13 cellular contexts compared by ENCODE assay signal in genomic region chr15:58520936-58521292, GRCh38.
DNase-seq lines count a peak whose midpoint lies in the region; ATAC-seq and TF ChIP-seq lines count a peak whose summit lies in the region.
"Had no signal": no experiment of that assay in that cellular context is flagged by ENCODE, and none has a peak within 500 bp of the region (broad histone marks: within the 10 kb centered on the region; RNA-seq: fewer than 3 reads in every experiment).

No MANE protein-coding gene starts in this region.

- ATAC-seq in GM18505 (IDR thresholded peaks at IDR 0.05; ENCODE audit: unreplicated experiment) = no peak
- ATAC-seq in stimulated activated naive B cell treated with anti-CD40 and anti-IgM and Interleukin-4, amounts not matched to agents 10 μg/mL and 1 μg/mL and 100 μg/mL, for 72 hours (replicated peaks) = no peak

- H3K4me2 ChIP-seq in OCI-LY1 (ENCODE audit: low read length) = no peak overlapping the region

- no peak overlapping the region for H2AFZ ChIP-seq in OCI-LY1 (ENCODE audit: low read length)

- in situ Hi-C loops in GM13977 (cut with MboI; ENCODE audit: low pct_unique_long_range_greater_than_20kb, low sequenced_read_pairs, unreplicated experiment) = no loop called here

- H3F3A ChIP-seq in OCI-LY1 (ENCODE audit: insufficient read depth, low read length) = no peaks in the 10 kb centered on the region

- no peak overlapping the region for H3K27ac ChIP-seq in OCI-LY1 (ENCODE audit: low read depth, low read length, poor library complexity, severe bottlenecking)

- H3K4me3 Mint-ChIP-seq in CD14-positive monocyte = peak overlapping the region; percentile 42 to 82
- H3K4me3 Mint-ChIP-seq in dendritic cell treated with granulocyte-macrophage colony-stimulating factor and Interleukin-4, amounts not matched to agents 40 ng/mL and 50 ng/mL, for 4 days = peak overlapping the region; percentile 35
- H3K4me3 Mint-ChIP-seq in mesothelial cell of epicardium = no peak overlapping the region
- no peak overlapping the region for H3K4me3 Mint-ChIP-seq in stimulated activated naive B cell treated with anti-CD40 and anti-IgM and Interleukin-4, amounts not matched to agents 10 μg/mL and 1 μg/mL and 100 μg/mL, for 72 hours
- H3K4me3 Mint-ChIP-seq: B cell had no signal

- peaks cover 68% of the 10 kb centered on the region for H3K4me1 ChIP-seq in OCI-LY1 (ENCODE audit: insufficient read depth, low read length, severe bottlenecking)

- intact Hi-C loops in CD14-positive monocyte (cut with micrococcal nuclease) = loop anchor here (5.0 to 10.0 kb wide), 4 partner anchors 64 to 276 kb away; partner anchors contain the start of gene ADAM10 (in 1 of the 2)
- intact Hi-C loops in dendritic cell treated with granulocyte-macrophage colony-stimulating factor and Interleukin-4, amounts not matched to agents 40 ng/mL and 50 ng/mL, for 4 days (cut with micrococcal nuclease) = loop anchor here (5.0 to 10.0 kb wide), 2 partner anchors 64 to 74 kb away; no protein-coding TSS in a partner anchor

- H3K9me2 ChIP-seq in OCI-LY1 (ENCODE audit: low read depth, low read length) = no peaks in the 10 kb centered on the region

- H4K20me1 ChIP-seq in OCI-LY1 (ENCODE audit: insufficient read depth, low read length) = no peaks in the 10 kb centered on the region

- peaks cover 97% of the 10 kb centered on the region for H3K4me1 Mint-ChIP-seq in CD14-positive monocyte
- peaks cover 99% of the 10 kb centered on the region for H3K4me1 Mint-ChIP-seq in dendritic cell treated with granulocyte-macrophage colony-stimulating factor and Interleukin-4, amounts not matched to agents 40 ng/mL and 50 ng/mL, for 4 days (ENCODE audit: low read depth)
- peaks cover 29% of the 10 kb centered on the region for H3K4me1 Mint-ChIP-seq in mesothelial cell of epicardium
- H3K4me1 Mint-ChIP-seq in stimulated activated naive B cell treated with anti-CD40 and anti-IgM and Interleukin-4, amounts not matched to agents 10 μg/mL and 1 μg/mL and 100 μg/mL, for 72 hours = peaks cover 40 to 61% of the 10 kb centered on the region in 2 donors

- 0 out of 2 replicates have a peak overlapping the region, but pooled peaks have one; percentile 42 for H3K9ac ChIP-seq in OCI-LY1 (ENCODE audit: low read length)

- H3K36me3 Mint-ChIP-seq in CD14-positive monocyte (peaks cover 0 to 4% of the 10 kb centered on the region in 2 donors), mesothelial cell of epicardium (no peaks in the 10 kb centered on the region)
- no peaks in the 10 kb centered on the region for H3K36me3 Mint-ChIP-seq in dendritic cell treated with granulocyte-macrophage colony-stimulating factor and Interleukin-4, amounts not matched to agents 40 ng/mL and 50 ng/mL, for 4 days (ENCODE audit: low read depth)
- H3K36me3 Mint-ChIP-seq in stimulated activated naive B cell treated with anti-CD40 and anti-IgM and Interleukin-4, amounts not matched to agents 10 μg/mL and 1 μg/mL and 100 μg/mL, for 72 hours = peaks cover under 1% of the 10 kb centered on the region in 2 donors

- TF ChIP-seq CTCF in CD14-positive monocyte (IDR thresholded peaks at IDR 0.05) (no peak), OCI-LY1 (IDR thresholded peaks at IDR 0.05; ENCODE audit: low read length) (no peak), mesothelial cell of epicardium (IDR thresholded peaks at IDR 0.05; ENCODE audit: unreplicated experiment) (no peak), GM13977 (IDR thresholded peaks at IDR 0.05; ENCODE audit: extremely low read depth, insufficient read depth, missing control alignments) (no peak)

- H3K4me3 ChIP-seq in OCI-LY1 (ENCODE audit: low read depth, low read length, poor library complexity, severe bottlenecking) = no peak overlapping the region
- H3K4me3 ChIP-seq: stomach had no signal

- no peaks in the 10 kb centered on the region for H3K9me3 ChIP-seq in OCI-LY1 (ENCODE audit: low read length)
- H3K9me3 ChIP-seq: heart left ventricle, stomach had no signal

- H3K79me2 ChIP-seq in OCI-LY1 (ENCODE audit: insufficient read depth, low read length) = no peaks in the 10 kb centered on the region

- H3K27me3 Mint-ChIP-seq in CD14-positive monocyte (ENCODE audit: low read depth in 3 of 3) (peaks cover 0 to 3% (median 0%) of the 10 kb centered on the region in 3 donors), mesothelial cell of epicardium (ENCODE audit: low read depth) (no peaks in the 10 kb centered on the region)
- no peaks in the 10 kb centered on the region for H3K27me3 Mint-ChIP-seq in dendritic cell treated with granulocyte-macrophage colony-stimulating factor and Interleukin-4, amounts not matched to agents 40 ng/mL and 50 ng/mL, for 4 days
- peaks cover 0 to 17% of the 10 kb centered on the region in 2 donors for H3K27me3 Mint-ChIP-seq in stimulated activated naive B cell treated with anti-CD40 and anti-IgM and Interleukin-4, amounts not matched to agents 10 μg/mL and 1 μg/mL and 100 μg/mL, for 72 hours

- H3K27ac Mint-ChIP-seq in CD14-positive monocyte (peak overlapping the region; percentile 94 to 98 (median 96)), mesothelial cell of epicardium (peak overlapping the region; percentile 77)
- H3K27ac Mint-ChIP-seq in dendritic cell treated with granulocyte-macrophage colony-stimulating factor and Interleukin-4, amounts not matched to agents 40 ng/mL and 50 ng/mL, for 4 days = peak overlapping the region; percentile 73
- H3K27ac Mint-ChIP-seq in stimulated activated naive B cell treated with anti-CD40 and anti-IgM and Interleukin-4, amounts not matched to agents 10 μg/mL and 1 μg/mL and 100 μg/mL, for 72 hours = no peak overlapping the region
- H3K27ac Mint-ChIP-seq: B cell, progenitor cell of endocrine pancreas had no signal

- no peaks in the 10 kb centered on the region for H3K27me3 ChIP-seq in OCI-LY1 (ENCODE audit: insufficient read depth, low read length)
- H3K27me3 ChIP-seq: heart left ventricle, stomach had no signal

- H3K9me3 Mint-ChIP-seq in CD14-positive monocyte (peaks cover 0 to 3% (median 0%) of the 10 kb centered on the region in 7 donors), mesothelial cell of epicardium (peaks cover 4% of the 10 kb centered on the region)
- no peaks in the 10 kb centered on the region for H3K9me3 Mint-ChIP-seq in dendritic cell treated with granulocyte-macrophage colony-stimulating factor and Interleukin-4, amounts not matched to agents 40 ng/mL and 50 ng/mL, for 4 days
- peaks cover 3 to 4% of the 10 kb centered on the region in 2 donors for H3K9me3 Mint-ChIP-seq in stimulated activated naive B cell treated with anti-CD40 and anti-IgM and Interleukin-4, amounts not matched to agents 10 μg/mL and 1 μg/mL and 100 μg/mL, for 72 hours

- DNase-seq in CD14-positive monocyte (ENCODE audit: low spot score) = no peak
- peak in 1 of 2 experiments; percentile 36 for DNase-seq in mesothelial cell of epicardium (ENCODE audit: low spot score in 2 of 2, unreplicated experiment in 2 of 2)
- DNase-seq in GM13977 (ENCODE audit: low spot score) = no peak
- no peak for DNase-seq in central memory CD4-positive, alpha-beta T cell
- DNase-seq in stimulated activated naive B cell treated with anti-CD40 and anti-IgM and Interleukin-4, amounts not matched to agents 10 μg/mL and 1 μg/mL and 100 μg/mL, for 72 hours = no peak
- DNase-seq: NCI-H1105 treated with DMSO at 0.1 percent for 48 hours, stomach had no signal

- no peaks in the 10 kb centered on the region for H3K36me3 ChIP-seq in OCI-LY1 (ENCODE audit: insufficient read depth, low read length)
- H3K36me3 ChIP-seq: heart left ventricle, stomach had no signal

- TF ChIP-seq POLR2A in GM18505 (IDR thresholded peaks at IDR 0.05; ENCODE audit: borderline replicate concordance, extremely low read depth, insufficient read depth, insufficient read length) = no peak

Comparison
In these comparisons a context has a peak if more than half of its experiments do, and no peak if none do; other contexts are left out.
1. H3K4me3 Mint-ChIP-seq: peak in CD14-positive monocyte (2 of 2) and dendritic cell treated with granulocyte-macrophage colony-stimulating factor and Interleukin-4, amounts not matched to agents 40 ng/mL and 50 ng/mL, for 4 days (single experiment); none in mesothelial cell of epicardium (single experiment) and stimulated activated naive B cell treated with anti-CD40 and anti-IgM and Interleukin-4, amounts not matched to agents 10 μg/mL and 1 μg/mL and 100 μg/mL, for 72 hours (0 of 2).